ENCODE assay signal across 15 cellular contexts in the genomic region with DNA sequence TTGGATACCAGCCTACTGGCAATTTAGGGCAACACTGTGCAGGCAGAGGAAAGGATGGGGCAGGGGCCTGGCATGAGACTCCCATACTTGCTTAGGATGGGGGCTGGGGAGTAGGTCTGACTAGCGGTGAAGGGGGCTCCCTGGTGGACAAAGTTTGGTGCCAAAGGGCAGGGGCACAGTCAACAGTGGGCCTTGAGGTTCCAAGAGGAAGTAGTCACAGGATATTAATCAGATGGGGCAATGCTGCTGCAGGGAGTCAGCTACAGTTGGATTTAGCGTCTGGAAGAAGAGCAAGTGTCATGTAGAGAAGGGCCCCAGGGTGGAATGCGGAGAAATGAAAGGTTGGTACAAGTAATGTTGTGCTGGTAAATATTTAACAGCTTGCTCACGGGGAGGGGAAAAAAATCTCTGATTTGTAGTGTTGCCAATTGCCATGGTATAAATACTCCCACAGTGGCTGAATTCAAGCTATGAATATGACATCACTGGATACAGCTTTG.
A peak's percentile ranks its signal among the peaks of the same experiment; 100 is the strongest.
DNase-seq lines count a peak whose midpoint lies in the region; ATAC-seq and TF ChIP-seq lines count a peak whose summit lies in the region.
"Had no signal": no experiment of that assay in that cellular context is flagged by ENCODE, and none has a peak within 500 bp of the region (broad histone marks: within the 10 kb centered on the region; RNA-seq: fewer than 3 reads in every experiment).

No MANE protein-coding gene starts in this region.

- H3K27ac ChIP-seq in endodermal cell (ENCODE audit: low read depth, low read length) = no peak overlapping the region
- H3K27ac ChIP-seq in psoas muscle = no peak overlapping the region

- H3K36me3 Mint-ChIP-seq in Calu3 (ENCODE audit: insufficient read depth, unreplicated experiment) (no peaks in the 10 kb centered on the region), endodermal cell (ENCODE audit: low read depth) (no peaks in the 10 kb centered on the region)

- no peak overlapping the region for H3K4me3 ChIP-seq in endodermal cell (ENCODE audit: low read length)
- H3K4me3 ChIP-seq in psoas muscle = no peak overlapping the region

- intact Hi-C loops in Calu3 (cut with micrococcal nuclease; ENCODE audit: unreplicated experiment) = no loop called here
- intact Hi-C loops in left colon (cut with DNase I, micrococcal nuclease) = no loop called here
- intact Hi-C loops in psoas muscle (cut with DNase I) = loop anchor here in 1 of 2 donors (10.0 kb wide), 1 partner anchor 271 kb away; no protein-coding TSS in a partner anchor

- no peak overlapping the region for H3K27ac Mint-ChIP-seq in Calu3 (ENCODE audit: unreplicated experiment)
- H3K27ac Mint-ChIP-seq in endodermal cell = no peak overlapping the region
- H3K27ac Mint-ChIP-seq: activated CD4-positive, alpha-beta T cell treated with anti-CD3 and anti-CD28 coated beads for 36 hours; activated T-cell treated with anti-CD3 and anti-CD28 coated beads, Interleukin-2, amount 50 U/mL, for 72 hours had no signal

- H3K9me3 Mint-ChIP-seq in Calu3 (ENCODE audit: low read depth, unreplicated experiment) = peaks cover 6% of the 10 kb centered on the region
- H3K9me3 Mint-ChIP-seq in endodermal cell = peaks cover 42% of the 10 kb centered on the region
- H3K9me3 Mint-ChIP-seq: activated T-cell treated with anti-CD3 and anti-CD28 coated beads, Interleukin-2, amount 50 U/mL, for 72 hours had no signal

- TF ChIP-seq CTCF in Calu3 (IDR thresholded peaks at IDR 0.05; ENCODE audit: unreplicated experiment) (no peak), endodermal cell (conservative IDR thresholded peaks at IDR 0.05) (no peak), psoas muscle (IDR thresholded peaks at IDR 0.05) (no peak)

- CTCF ChIA-PET in Calu3 (lab: Charles Lee) = no interaction called here

- H3K9ac ChIP-seq in endodermal cell (ENCODE audit: extremely low read depth, low read length, poor library complexity, severe bottlenecking) = no peak overlapping the region

- ATAC-seq in left colon = peak; percentile 5
- no peak for ATAC-seq in psoas muscle
- ATAC-seq: activated CD4-positive, alpha-beta T cell treated with anti-CD3 and anti-CD28 coated beads for 36 hours; activated T-cell treated with anti-CD3 and anti-CD28 coated beads, Interleukin-2, amount 50 U/mL, for 72 hours had no signal

- H3K9me3 ChIP-seq in endodermal cell (ENCODE audit: control insufficient read depth, low read length) (no peaks in the 10 kb centered on the region), psoas muscle (no peaks in the 10 kb centered on the region)

- H3K27me3 Mint-ChIP-seq in Calu3 (ENCODE audit: unreplicated experiment) (no peaks in the 10 kb centered on the region), endodermal cell (ENCODE audit: insufficient read depth) (no peaks in the 10 kb centered on the region)
- H3K27me3 Mint-ChIP-seq: activated CD4-positive, alpha-beta T cell treated with anti-CD3 and anti-CD28 coated beads for 36 hours had no signal

- H3K4me3 Mint-ChIP-seq in Calu3 (ENCODE audit: low read depth, unreplicated experiment) (peak overlapping the region; percentile 24), endodermal cell (no peak overlapping the region)
- H3K4me3 Mint-ChIP-seq: activated CD4-positive, alpha-beta T cell treated with anti-CD3 and anti-CD28 coated beads for 36 hours; activated T-cell treated with anti-CD3 and anti-CD28 coated beads, Interleukin-2, amount 50 U/mL, for 72 hours had no signal

- no peaks in the 10 kb centered on the region for H3K4me1 ChIP-seq in endodermal cell (ENCODE audit: control insufficient read depth, insufficient read depth, low read length)
- no peaks in the 10 kb centered on the region for H3K4me1 ChIP-seq in psoas muscle

- WGBS in endodermal cell (ENCODE audit: insufficient coverage in 1 of 2, insufficient read length in 1 of 2), 2 experiments = 92% methylated on average over 4 of the region's 4 CpGs
- WGBS in psoas muscle, 3 donors = 75 to 82% (median 79%) methylated on average over 4 of the region's 4 CpGs

- no TSS peak for BruUV-seq in Calu3 (replicated peaks; lab: Mats Ljungman, UMichigan)

- H3K27me3 ChIP-seq in endodermal cell (ENCODE audit: control insufficient read depth, insufficient read depth, low read length, poor library complexity, severe bottlenecking) (no peaks in the 10 kb centered on the region), psoas muscle (ENCODE audit: insufficient read depth in 3 of 3, low read length in 2 of 3) (peaks cover 0 to 6% (median 0%) of the 10 kb centered on the region in 3 donors)

- no peak for DNase-seq in Calu3
- peak; percentile 89 for DNase-seq in NCI-H226
- peak; percentile 14 for DNase-seq in endodermal cell
- no peak for DNase-seq in left colon
- no peak for DNase-seq in psoas muscle
- DNase-seq in DMS153 (lab: John Stamatoyannopoulos, UW) = no peak
- no peak for DNase-seq in NCI-H1436 treated with DMSO at 0.1 percent for 48 hours (lab: John Stamatoyannopoulos, UW)
- DNase-seq in NCI-H748 treated with DMSO at 0.1 percent for 48 hours (lab: John Stamatoyannopoulos, UW) = no peak
- DNase-seq: activated CD4-positive, alpha-beta T cell treated with anti-CD3 and anti-CD28 coated beads for 36 hours; activated T-cell treated with anti-CD3 and anti-CD28 coated beads, Interleukin-2, amount 50 U/mL, for 72 hours; KBM-7; NCI-H2081; stimulated activated CD4-positive, alpha-beta T cell treated with anti-CD3 and anti-CD28 coated beads, Interleukin-4, amount 100 ng/mL, for 24 hours; stimulated activated naive CD4-positive, alpha-beta T cell; T-helper 1 cell had no signal

- H3K36me3 ChIP-seq in endodermal cell (ENCODE audit: control insufficient read depth, insufficient read depth, low read length) (no peaks in the 10 kb centered on the region), psoas muscle (ENCODE audit: insufficient read depth in 1 of 2, low read depth in 1 of 2) (no peaks in the 10 kb centered on the region)

- H3K4me1 Mint-ChIP-seq in Calu3 (ENCODE audit: low read depth, unreplicated experiment) = peaks cover 16% of the 10 kb centered on the region
- H3K4me1 Mint-ChIP-seq in endodermal cell = peaks cover 5% of the 10 kb centered on the region
- H3K4me1 Mint-ChIP-seq: activated CD4-positive, alpha-beta T cell treated with anti-CD3 and anti-CD28 coated beads for 36 hours had no signal

Comparison
In these comparisons a context has a peak if more than half of its experiments do, and no peak if none do; other contexts are left out.
1. DNase-seq: peak in NCI-H226 (single experiment) and endodermal cell (single experiment); none in Calu3 (single experiment), left colon (0 of 2), psoas muscle (0 of 2), DMS153 (single experiment), NCI-H1436 treated with DMSO at 0.1 percent for 48 hours (single experiment) and NCI-H748 treated with DMSO at 0.1 percent for 48 hours (single experiment).